Comparison of ENCODE assay signal across 27 cellular contexts in the genomic region with DNA sequence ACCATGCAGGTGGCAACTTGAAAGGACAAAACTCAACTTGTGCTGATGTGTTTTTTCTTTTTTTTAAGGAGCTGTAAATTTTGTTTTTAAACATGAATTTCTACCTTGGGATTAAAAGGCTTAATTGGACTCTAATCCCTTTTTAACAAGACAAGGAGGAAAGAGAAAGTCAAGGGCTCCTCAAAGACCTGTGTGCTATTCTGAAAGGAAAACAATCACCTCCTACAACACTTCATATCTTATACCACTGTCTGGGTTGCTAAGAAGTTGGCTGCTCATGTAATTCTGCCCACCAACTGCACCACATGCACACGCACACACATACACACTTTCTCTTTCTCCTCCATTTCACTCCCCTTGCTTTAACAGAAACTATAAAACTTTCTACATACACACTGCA.
"Had no signal": no experiment of that assay in that cellular context is flagged by ENCODE, and none has a peak within 500 bp of the region (broad histone marks: within the 10 kb centered on the region; RNA-seq: fewer than 3 reads in every experiment).

No MANE protein-coding gene starts in this region.

- H3K36me3 Mint-ChIP-seq: naive thymus-derived CD8-positive, alpha-beta T cell; neural progenitor cell; stimulated activated memory B cell treated with anti-CD40 and anti-IgM and Interleukin-4, amounts not matched to agents 10 μg/mL and 1 μg/mL and 100 μg/mL, for 72 hours had no signal

- H3K4me3 ChIP-seq: lower lobe of right lung, neural progenitor cell, psoas muscle, right atrium auricular region, right lobe of liver, smooth muscle cell, tibial nerve, uterus had no signal

- H3K9me3 Mint-ChIP-seq: type B pancreatic cell had no signal

- H3K27ac Mint-ChIP-seq: naive thymus-derived CD8-positive, alpha-beta T cell; nephron; neural progenitor cell; stimulated activated memory B cell treated with anti-CD40 and anti-IgM and Interleukin-4, amounts not matched to agents 10 μg/mL and 1 μg/mL and 100 μg/mL, for 72 hours; stimulated activated naive CD8-positive, alpha-beta T cell treated with anti-CD3 and anti-CD28 coated beads, Interleukin-15, amount 100 ng/mL, for 72 hours; type B pancreatic cell had no signal

- H3K9me3 ChIP-seq: lower lobe of right lung, neutrophil, psoas muscle, right atrium auricular region, right lobe of liver, uterus had no signal

- ATAC-seq: left cardiac atrium; left lobe of liver; lower lobe of right lung; naive thymus-derived CD8-positive, alpha-beta T cell; psoas muscle; right lobe of liver; stimulated activated memory B cell treated with anti-CD40 and anti-IgM and Interleukin-4, amounts not matched to agents 10 μg/mL and 1 μg/mL and 100 μg/mL, for 72 hours; stimulated activated naive CD8-positive, alpha-beta T cell treated with anti-CD3 and anti-CD28 coated beads, Interleukin-15, amount 100 ng/mL, for 72 hours had no signal

- H3K4me1 ChIP-seq: lower lobe of right lung, neural progenitor cell, parathyroid adenoma, right lobe of liver, tibial nerve, uterus had no signal

- H3K27me3 Mint-ChIP-seq: stimulated activated memory B cell treated with anti-CD40 and anti-IgM and Interleukin-4, amounts not matched to agents 10 μg/mL and 1 μg/mL and 100 μg/mL, for 72 hours; type B pancreatic cell had no signal

- H2AFZ ChIP-seq: neural progenitor cell, parathyroid adenoma had no signal

- H3K36me3 ChIP-seq: lower lobe of right lung, neural progenitor cell, neutrophil, tibial nerve, uterus had no signal

- H3K9ac ChIP-seq: neural progenitor cell, parathyroid adenoma had no signal

- H3K4me3 Mint-ChIP-seq: naive thymus-derived CD8-positive, alpha-beta T cell; nephron; neural progenitor cell; stimulated activated memory B cell treated with anti-CD40 and anti-IgM and Interleukin-4, amounts not matched to agents 10 μg/mL and 1 μg/mL and 100 μg/mL, for 72 hours; stimulated activated naive CD8-positive, alpha-beta T cell treated with anti-CD3 and anti-CD28 coated beads, Interleukin-15, amount 100 ng/mL, for 72 hours; type B pancreatic cell had no signal

- H3K4me1 Mint-ChIP-seq: naive thymus-derived CD8-positive, alpha-beta T cell; stimulated activated memory B cell treated with anti-CD40 and anti-IgM and Interleukin-4, amounts not matched to agents 10 μg/mL and 1 μg/mL and 100 μg/mL, for 72 hours had no signal

- H3K27ac ChIP-seq: lower lobe of right lung, neural progenitor cell, neutrophil, parathyroid adenoma, psoas muscle, right atrium auricular region, right lobe of liver, tibial nerve, uterus had no signal

- H3K27me3 ChIP-seq: neural progenitor cell, neutrophil, right atrium auricular region, right lobe of liver, tibial nerve, uterus had no signal

- H3K79me2 ChIP-seq: parathyroid adenoma had no signal

- H3K4me2 ChIP-seq: neural progenitor cell, smooth muscle cell had no signal

- DNase-seq: kidney glomerular epithelial cell; left cardiac atrium; lower lobe of right lung; mammary epithelial cell; mesenchymal stem cell; naive thymus-derived CD8-positive, alpha-beta T cell; occipital lobe; psoas muscle; right lobe of liver; stimulated activated CD4-positive, alpha-beta T cell treated with anti-CD3 and anti-CD28 coated beads, Interleukin-1b, Interleukin-23, amount 100 ng/mL, for 48 hours; stimulated activated CD4-positive, alpha-beta T cell treated with anti-CD3 and anti-CD28 coated beads, Interleukin-2, amount 100 ng/mL, for 48 hours; stimulated activated CD4-positive, alpha-beta T cell treated with anti-CD3 and anti-CD28 coated beads, Interleukin-4, amount 100 ng/mL, for 4 hours; stimulated activated CD8-positive, alpha-beta memory T cell treated with anti-CD3 and anti-CD28 coated beads, Interleukin-4, amount 100 ng/mL, for 48 hours; stimulated activated naive CD4-positive, alpha-beta T cell treated with Interleukin-2 at 50 U/mL for 16 hours; stimulated activated naive CD8-positive, alpha-beta T cell treated with anti-CD3 and anti-CD28 coated beads, Interleukin-15, amount 100 ng/mL, for 72 hours; substantia nigra; uterus had no signal
